In the genomic region with DNA sequence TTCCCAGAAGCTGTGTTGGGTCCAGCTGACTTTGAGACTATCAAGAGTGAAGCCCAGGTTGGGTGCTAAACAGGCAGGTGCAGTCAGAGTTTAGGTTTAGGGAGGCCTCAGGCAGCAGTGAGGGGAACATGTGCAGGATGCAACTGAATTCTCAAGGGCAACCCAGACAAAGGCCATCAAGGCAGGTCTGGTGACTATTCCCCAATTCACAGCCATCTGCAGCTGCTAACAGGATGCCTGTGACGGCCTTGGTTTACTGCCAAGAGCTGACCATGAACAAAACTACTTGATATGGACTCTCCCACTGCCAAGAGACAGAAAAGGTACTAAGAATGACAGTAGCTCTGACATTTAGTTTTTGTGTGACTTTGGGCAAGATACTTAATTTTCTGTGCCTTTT, we compare ENCODE assay signal across 15 cellular contexts. TPM values are rescaled to one million over a fixed set of nuclear protein-coding genes. Genes with fewer than 3 reads are reported as not detected.
A peak's percentile ranks its signal among the peaks of the same experiment; 100 is the strongest.
DNase-seq lines count a peak whose midpoint lies in the region; ATAC-seq, FAIRE-seq and TF ChIP-seq lines count a peak whose summit lies in the region.
"Had no signal": no experiment of that assay in that cellular context is flagged by ENCODE, and none has a peak within 500 bp of the region (broad histone marks: within the 10 kb centered on the region; RNA-seq: fewer than 3 reads in every experiment).

No MANE protein-coding gene starts in this region.

- CTCF ChIA-PET in activated naive CD4-positive, alpha-beta T cell treated with anti-CD3 and anti-CD28 coated beads, Interleukin-2, amount 10 ng/mL, durations not matched to agents 7 days and 5 days (lab: Charles Lee): interaction anchor here (0.6 to 0.7 kb wide), 2 partner anchors 108 to 123 kb away, joined by 3 read pairs; no protein-coding TSS in a partner anchor
- CTCF ChIA-PET in activated CD4-positive, alpha-beta memory T cell treated with anti-CD3 and anti-CD28 coated beads, Interleukin-2, amount 10 ng/mL, durations not matched to agents 7 days and 5 days (lab: Charles Lee): no interaction called here

- H3K27me3 ChIP-seq in astrocyte (ENCODE audit: insufficient read depth, low read length) (no peaks in the 10 kb centered on the region), heart right ventricle (no peaks in the 10 kb centered on the region), gastrocnemius medialis (no peaks in the 10 kb centered on the region)
- H3K27me3 ChIP-seq: foreskin keratinocyte had no signal

- no peak overlapping the region for H3K4me3 ChIP-seq in astrocyte (ENCODE audit: insufficient read depth, low read depth, low read length)
- H3K4me3 ChIP-seq in heart right ventricle: no peak overlapping the region
- no peak overlapping the region for H3K4me3 ChIP-seq in gastrocnemius medialis

- FAIRE-seq in astrocyte (lab: Jason Lieb, UNC): no peak
- FAIRE-seq: colon had no signal

- WGBS in heart right ventricle, 2 donors: 5 to 20% methylated on average over 1 of the region's 1 CpG

- TF ChIP-seq CTCF in astrocyte (IDR thresholded peaks at IDR 0.05; ENCODE audit: insufficient read depth, low read depth, low read length) (no peak), heart right ventricle (IDR thresholded peaks at IDR 0.05) (no peak), gastrocnemius medialis (IDR thresholded peaks at IDR 0.05 in 4 of 5, conservative IDR thresholded peaks at IDR 0.05 in 1 of 5) (no peak)

- no peaks in the 10 kb centered on the region for H4K20me1 ChIP-seq in astrocyte (ENCODE audit: insufficient read depth, low read length)

- TF ChIP-seq POLR2A in gastrocnemius medialis (IDR thresholded peaks at IDR 0.05): no peak

- H3K9me3 Mint-ChIP-seq in astrocyte (ENCODE audit: unreplicated experiment): no peaks in the 10 kb centered on the region
- no peaks in the 10 kb centered on the region for H3K9me3 Mint-ChIP-seq in activated naive CD4-positive, alpha-beta T cell treated with anti-CD3 and anti-CD28 coated beads, Interleukin-2, amount 10 ng/mL, durations not matched to agents 7 days and 5 days
- H3K9me3 Mint-ChIP-seq in activated CD4-positive, alpha-beta memory T cell treated with anti-CD3 and anti-CD28 coated beads, Interleukin-2, amount 10 ng/mL, durations not matched to agents 7 days and 5 days: no peaks in the 10 kb centered on the region
- H3K9me3 Mint-ChIP-seq: neural crest cell had no signal

- H3K27me3 Mint-ChIP-seq in astrocyte (ENCODE audit: low read depth, unreplicated experiment): no peaks in the 10 kb centered on the region
- peaks cover 37% of the 10 kb centered on the region for H3K27me3 Mint-ChIP-seq in activated naive CD4-positive, alpha-beta T cell treated with anti-CD3 and anti-CD28 coated beads, Interleukin-2, amount 10 ng/mL, durations not matched to agents 7 days and 5 days
- peaks cover 1% of the 10 kb centered on the region for H3K27me3 Mint-ChIP-seq in activated CD4-positive, alpha-beta memory T cell treated with anti-CD3 and anti-CD28 coated beads, Interleukin-2, amount 10 ng/mL, durations not matched to agents 7 days and 5 days

- H3K9ac ChIP-seq in astrocyte (ENCODE audit: low read length): no peak overlapping the region

- no peak overlapping the region for H3K4me2 ChIP-seq in astrocyte (ENCODE audit: low read length)

- H3K36me3 Mint-ChIP-seq in astrocyte (ENCODE audit: low read depth, unreplicated experiment): peaks cover 26% of the 10 kb centered on the region
- H3K36me3 Mint-ChIP-seq in activated naive CD4-positive, alpha-beta T cell treated with anti-CD3 and anti-CD28 coated beads, Interleukin-2, amount 10 ng/mL, durations not matched to agents 7 days and 5 days: peaks cover 41% of the 10 kb centered on the region
- peaks cover 26% of the 10 kb centered on the region for H3K36me3 Mint-ChIP-seq in activated CD4-positive, alpha-beta memory T cell treated with anti-CD3 and anti-CD28 coated beads, Interleukin-2, amount 10 ng/mL, durations not matched to agents 7 days and 5 days (ENCODE audit: low read depth)

- H3K4me1 ChIP-seq in astrocyte (ENCODE audit: insufficient read depth, low read length): no peaks in the 10 kb centered on the region
- H3K4me1 ChIP-seq in heart right ventricle: peaks cover 7 to 22% (median 10%) of the 10 kb centered on the region in 9 donors
- H3K4me1 ChIP-seq in gastrocnemius medialis: no peaks in the 10 kb centered on the region
- H3K4me1 ChIP-seq: foreskin keratinocyte had no signal

- POLR2A ChIA-PET in activated CD4-positive, alpha-beta memory T cell treated with anti-CD3 and anti-CD28 coated beads, Interleukin-2, amount 10 ng/mL, durations not matched to agents 7 days and 5 days (lab: Charles Lee): no interaction called here

- H3K27ac ChIP-seq in astrocyte (ENCODE audit: low read depth, low read length) (no peak overlapping the region), heart right ventricle (peak overlapping the region in 9 of 10 donors; percentile 36 to 74 (median 60)), gastrocnemius medialis (no peak overlapping the region)
- H3K27ac ChIP-seq: foreskin keratinocyte had no signal

- H3K27ac Mint-ChIP-seq in astrocyte (ENCODE audit: unreplicated experiment): no peak overlapping the region
- H3K27ac Mint-ChIP-seq in activated naive CD4-positive, alpha-beta T cell treated with anti-CD3 and anti-CD28 coated beads, Interleukin-2, amount 10 ng/mL, durations not matched to agents 7 days and 5 days: no peak overlapping the region
- H3K27ac Mint-ChIP-seq in activated CD4-positive, alpha-beta memory T cell treated with anti-CD3 and anti-CD28 coated beads, Interleukin-2, amount 10 ng/mL, durations not matched to agents 7 days and 5 days: no peak overlapping the region

- in situ Hi-C loops in gastrocnemius medialis (cut with MboI; ENCODE audit: low sequenced_read_pairs in 4 of 4): no loop called here

- no peak overlapping the region for H3K4me3 Mint-ChIP-seq in astrocyte (ENCODE audit: unreplicated experiment)
- no peak overlapping the region for H3K4me3 Mint-ChIP-seq in activated naive CD4-positive, alpha-beta T cell treated with anti-CD3 and anti-CD28 coated beads, Interleukin-2, amount 10 ng/mL, durations not matched to agents 7 days and 5 days
- H3K4me3 Mint-ChIP-seq in activated CD4-positive, alpha-beta memory T cell treated with anti-CD3 and anti-CD28 coated beads, Interleukin-2, amount 10 ng/mL, durations not matched to agents 7 days and 5 days: no peak overlapping the region
- H3K4me3 Mint-ChIP-seq: neural crest cell had no signal

- DNase-seq in NCI-H1105 treated with DMSO at 0.1 percent for 48 hours (lab: John Stamatoyannopoulos, UW): peak; percentile 10
- DNase-seq in NCI-H1105 (lab: John Stamatoyannopoulos, UW): no peak
- DNase-seq in astrocyte (ENCODE audit: low read depth): peak; percentile 54
- peak; percentile 21 to 85 for DNase-seq in heart right ventricle
- DNase-seq in gastrocnemius medialis: peak in 1 of 2 donors; percentile 32
- no peak for DNase-seq in activated naive CD4-positive, alpha-beta T cell treated with anti-CD3 and anti-CD28 coated beads, Interleukin-2, amount 10 ng/mL, durations not matched to agents 7 days and 5 days
- DNase-seq in activated CD4-positive, alpha-beta memory T cell treated with anti-CD3 and anti-CD28 coated beads, Interleukin-2, amount 10 ng/mL, durations not matched to agents 7 days and 5 days: no peak
- DNase-seq: 8988T; activated naive CD4-positive, alpha-beta T cell treated with anti-CD3 and anti-CD28 coated beads, Interleukin-2, amount 50 U/mL, for 16 hours; foreskin keratinocyte; Kasumi-1; kidney glomerular epithelial cell had no signal

- peaks cover 12% of the 10 kb centered on the region for H3K4me1 Mint-ChIP-seq in astrocyte (ENCODE audit: low read depth, unreplicated experiment)
- H3K4me1 Mint-ChIP-seq in activated naive CD4-positive, alpha-beta T cell treated with anti-CD3 and anti-CD28 coated beads, Interleukin-2, amount 10 ng/mL, durations not matched to agents 7 days and 5 days: no peaks in the 10 kb centered on the region
- no peaks in the 10 kb centered on the region for H3K4me1 Mint-ChIP-seq in activated CD4-positive, alpha-beta memory T cell treated with anti-CD3 and anti-CD28 coated beads, Interleukin-2, amount 10 ng/mL, durations not matched to agents 7 days and 5 days

- intact Hi-C loops in heart right ventricle (cut with DNase I) (loop anchor here in 1 of 10 donors (5.0 kb wide), 1 partner anchor 39 kb away; no protein-coding TSS in a partner anchor), gastrocnemius medialis (cut with DNase I; ENCODE audit: low total_unique reads) (no loop called here)

- ATAC-seq in heart right ventricle: peak; percentile 81 to 95 (median 90)
- ATAC-seq in gastrocnemius medialis: peak; percentile 35 to 61
- ATAC-seq in HG03460 (IDR thresholded peaks at IDR 0.05; ENCODE audit: unreplicated experiment): no peak
- ATAC-seq: foreskin keratinocyte had no signal

- H3K79me2 ChIP-seq in astrocyte (ENCODE audit: insufficient read depth, low read length): no peaks in the 10 kb centered on the region

- no peak overlapping the region for H2AFZ ChIP-seq in astrocyte (ENCODE audit: low read depth, low read length)

- H3K9me3 ChIP-seq in astrocyte (ENCODE audit: insufficient read depth, low read depth, low read length) (no peaks in the 10 kb centered on the region), heart right ventricle (no peaks in the 10 kb centered on the region), gastrocnemius medialis (no peaks in the 10 kb centered on the region)

- H3K36me3 ChIP-seq in astrocyte (ENCODE audit: insufficient read depth, low read length) (peaks cover 5% of the 10 kb centered on the region), heart right ventricle (peaks cover 0 to 80% (median 12%) of the 10 kb centered on the region in 9 donors), gastrocnemius medialis (peaks cover 0 to 27% of the 10 kb centered on the region in 2 donors)

RNA-seq across cellular contexts. Expression of a gene that starts 45.2 kb away (rescaled TPM):
- total RNA-seq in astrocyte (241 and 296 TPM in 2 replicates), heart right ventricle (10 to 100 TPM; 56.1 to 85.2 (median 72.4) TPM), gastrocnemius medialis (100 to 1,000 TPM; 101 to 153 (median 145) TPM)
- 10 to 100 TPM; 54.6 to 65.8 TPM for polyA plus RNA-seq in heart right ventricle
- not detected for total RNA-seq in activated CD4-positive, alpha-beta memory T cell treated with anti-CD3 and anti-CD28 coated beads, Interleukin-2, amount 10 ng/mL, durations not matched to agents 7 days and 5 days

Comparison
In these comparisons a context has a peak if more than half of its experiments do, and no peak if none do; other contexts are left out.
1. DNase-seq: peak in NCI-H1105 treated with DMSO at 0.1 percent for 48 hours (single experiment), astrocyte (single experiment) and heart right ventricle (2 of 2); none in NCI-H1105 (single experiment), activated naive CD4-positive, alpha-beta T cell treated with anti-CD3 and anti-CD28 coated beads, Interleukin-2, amount 10 ng/mL, durations not matched to agents 7 days and 5 days (single experiment) and activated CD4-positive, alpha-beta memory T cell treated with anti-CD3 and anti-CD28 coated beads, Interleukin-2, amount 10 ng/mL, durations not matched to agents 7 days and 5 days (single experiment).
2. H3K27ac ChIP-seq: peak in heart right ventricle (9 of 10); none in astrocyte (single experiment) and gastrocnemius medialis (0 of 4).
3. RNA of a gene that starts 45.2 kb away (total RNA-seq): 241 to 296 TPM in astrocyte, 101 to 153 TPM in gastrocnemius medialis and 56.1 to 85.2 TPM in heart right ventricle; not detected in activated CD4-positive, alpha-beta memory T cell treated with anti-CD3 and anti-CD28 coated beads, Interleukin-2, amount 10 ng/mL, durations not matched to agents 7 days and 5 days; every median in the first group is over 10 times any median in the second.